In the genomic region with DNA sequence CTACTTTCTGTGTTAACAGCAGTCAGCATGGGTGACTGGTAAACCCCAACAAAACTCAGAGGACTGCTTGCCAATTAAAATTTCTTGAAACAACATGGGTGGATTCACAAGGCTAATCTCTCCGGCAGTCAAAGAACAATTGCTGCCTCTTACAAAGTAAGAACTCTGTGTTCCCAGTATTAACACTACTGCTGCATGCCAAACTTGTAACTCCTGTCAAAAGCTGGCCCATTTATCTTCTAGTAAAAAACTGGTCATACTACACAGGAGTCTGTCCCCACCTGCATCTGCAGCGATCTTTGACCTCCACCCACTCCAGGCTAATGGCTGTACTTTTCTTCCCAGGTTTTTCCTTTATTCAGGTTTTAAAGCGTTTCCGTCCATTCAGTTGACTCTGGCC, we compare ENCODE assay signal across 12 cellular contexts. TPM values are rescaled to one million over a fixed set of nuclear protein-coding genes. Genes with fewer than 3 reads are reported as not detected.
DNase-seq lines count a peak whose midpoint lies in the region; ATAC-seq and TF ChIP-seq lines count a peak whose summit lies in the region.
"Had no signal": no experiment of that assay in that cellular context is flagged by ENCODE, and none has a peak within 500 bp of the region (broad histone marks: within the 10 kb centered on the region; RNA-seq: fewer than 3 reads in every experiment).

No MANE protein-coding gene starts in this region.

- WGBS in esophagus muscularis mucosa = 79% methylated on average over 4 of the region's 4 CpGs

- no peaks in the 10 kb centered on the region for H3K27me3 ChIP-seq in esophagus muscularis mucosa
- peaks cover 6% of the 10 kb centered on the region for H3K27me3 ChIP-seq in osteoblast (ENCODE audit: insufficient read depth, low read length)
- H3K27me3 ChIP-seq: spleen had no signal

- no peak overlapping the region for H3K4me3 ChIP-seq in LNCaP clone FGC (ENCODE audit: low read depth, low read length)
- no peak overlapping the region for H3K4me3 ChIP-seq in esophagus muscularis mucosa
- no peak overlapping the region for H3K4me3 ChIP-seq in osteoblast (ENCODE audit: insufficient read depth, low read length)
- H3K4me3 ChIP-seq in coronary artery = no peak overlapping the region
- H3K4me3 ChIP-seq: K562 had no signal

- no peak overlapping the region for H2AFZ ChIP-seq in osteoblast (ENCODE audit: low read length)

- H3K79me2 ChIP-seq in osteoblast (ENCODE audit: insufficient read depth, low read length) = no peaks in the 10 kb centered on the region

- TF ChIP-seq POLR2A in esophagus muscularis mucosa (IDR thresholded peaks at IDR 0.05; ENCODE audit: low read depth) = no peak

- TF ChIP-seq CTCF in C4-2B (conservative IDR thresholded peaks at IDR 0.05) = no peak
- no peak for TF ChIP-seq CTCF in LNCaP clone FGC (IDR thresholded peaks at IDR 0.05; ENCODE audit: control insufficient read depth, extremely low read depth, insufficient read depth)
- no peak for TF ChIP-seq CTCF in esophagus muscularis mucosa (IDR thresholded peaks at IDR 0.05)
- TF ChIP-seq CTCF in osteoblast (IDR thresholded peaks at IDR 0.05; ENCODE audit: extremely low read depth, low read depth, low read length) = no peak
- no peak for TF ChIP-seq CTCF in coronary artery (IDR thresholded peaks at IDR 0.05)

- no peaks in the 10 kb centered on the region for H4K20me1 ChIP-seq in osteoblast (ENCODE audit: insufficient read depth, low read length)

- H3K4me2 ChIP-seq in osteoblast (ENCODE audit: insufficient read depth, low read length) = peak overlapping the region; percentile 80

- peak overlapping the region; percentile 44 for H3K27ac ChIP-seq in C4-2B
- peak overlapping the region in 3 of 4 donors; percentile 12 to 29 (median 28) for H3K27ac ChIP-seq in esophagus muscularis mucosa (replicated peaks in 1 of 4)
- no peak overlapping the region for H3K27ac ChIP-seq in osteoblast (ENCODE audit: low read depth, low read length)
- H3K27ac ChIP-seq in coronary artery = peak overlapping the region in 1 of 2 donors; percentile 30

- H3K9me3 ChIP-seq in esophagus muscularis mucosa = no peaks in the 10 kb centered on the region
- no peaks in the 10 kb centered on the region for H3K9me3 ChIP-seq in osteoblast (ENCODE audit: low read depth, low read length)
- H3K9me3 ChIP-seq: spleen had no signal

- intact Hi-C loops in esophagus muscularis mucosa (cut with DNase I) = no loop called here

- no peak for TF ChIP-seq EP300 in esophagus muscularis mucosa (IDR thresholded peaks at IDR 0.05)

- ATAC-seq in HG03354 (IDR thresholded peaks at IDR 0.05; ENCODE audit: poor library complexity, severe bottlenecking, unreplicated experiment) = no peak
- ATAC-seq in HG03342 (IDR thresholded peaks at IDR 0.05; ENCODE audit: unreplicated experiment) = no peak

- H3K4me1 ChIP-seq in esophagus muscularis mucosa (peaks cover 9 to 20% (median 15%) of the 10 kb centered on the region in 4 donors), osteoblast (ENCODE audit: insufficient read depth, low read length) (peaks cover 5% of the 10 kb centered on the region)

- DNase-seq in LNCaP clone FGC (ENCODE audit: low read depth) (peak; percentile 80), esophagus muscularis mucosa (ENCODE audit: extremely low spot score) (no peak), osteoblast (ENCODE audit: insufficient read length, low spot score, missing footprints) (peak; percentile 13), NCI-H1694 treated with DMSO at 0.1 percent for 48 hours (lab: John Stamatoyannopoulos, UW) (no peak), coronary artery (ENCODE audit: low spot score) (no peak)

- H3K36me3 ChIP-seq in esophagus muscularis mucosa (no peaks in the 10 kb centered on the region), osteoblast (ENCODE audit: insufficient read depth, low read length) (no peaks in the 10 kb centered on the region)
- H3K36me3 ChIP-seq: spleen had no signal

RNA-seq across cellular contexts. Expression of gene ZNF589, which starts 8.7 kb away (rescaled TPM):
- total RNA-seq in esophagus muscularis mucosa (1 to 10 TPM; 5.4 to 9.3 (median 7.2) TPM), osteoblast (4.7 and 5.0 TPM in 2 replicates)

RNA-seq across cellular contexts. Expression of gene CAMP, which starts 8.9 kb away (rescaled TPM):
- total RNA-seq in esophagus muscularis mucosa (under 1 TPM in 2 of 4 donors, not detected in 2; 0.65 to 0.83 TPM), osteoblast (not detected in 2 replicates)
- total RNA-seq: activated CD4-positive, alpha-beta T cell treated with anti-CD3 and anti-CD28 coated beads, Interleukin-2, amount 10 ng/mL, durations not matched to agents 24 days and 14 days; osteocyte had no signal

RNA-seq across cellular contexts. Expression of gene CDC25A, which starts 44.0 kb away (rescaled TPM):
- total RNA-seq in esophagus muscularis mucosa = 1 to 10 TPM in 1 of 4 donors, under 1 TPM in 2, not detected in 1; 0.33 to 1.3 (median 0.97) TPM
- 0.88 and 1.1 TPM in 2 replicates for total RNA-seq in osteoblast

Comparison
In these comparisons a context has a peak if more than half of its experiments do, and no peak if none do; other contexts are left out.
1. DNase-seq: peak in LNCaP clone FGC (single experiment) and osteoblast (single experiment); none in esophagus muscularis mucosa (single experiment), NCI-H1694 treated with DMSO at 0.1 percent for 48 hours (single experiment) and coronary artery (single experiment).